Comparison of ENCODE assay signal across 8 cellular contexts in genomic region chr6:41200296-41200900, GRCh38. TPM values are rescaled to one million over a fixed set of nuclear protein-coding genes. Genes with fewer than 3 reads are reported as not detected.
DNase-seq lines count a peak whose midpoint lies in the region; ATAC-seq and TF ChIP-seq lines count a peak whose summit lies in the region.

No MANE protein-coding gene starts in this region.

- H3K27me3 ChIP-seq in adrenal gland: peaks cover 6% of the 10 kb centered on the region
- peaks cover 0 to 4% of the 10 kb centered on the region in 2 donors for H3K27me3 ChIP-seq in mucosa of rectum (ENCODE audit: control insufficient read depth in 2 of 2, insufficient read depth in 2 of 2, low read length in 2 of 2)

- H3K9me3 ChIP-seq in T-helper 17 cell (ENCODE audit: control insufficient read depth, low read length, poor library complexity, severe bottlenecking) (no peaks in the 10 kb centered on the region), adrenal gland (replicated peaks in 1 of 3) (no peaks in the 10 kb centered on the region), mucosa of rectum (ENCODE audit: control insufficient read depth in 2 of 2, low read length in 2 of 2) (no peaks in the 10 kb centered on the region)

- intact Hi-C loops in adrenal gland (cut with DNase I): no loop called here

- H3K36me3 Mint-ChIP-seq in T-helper 17 cell (ENCODE audit: low read depth): peaks cover 5% of the 10 kb centered on the region

- H3K4me3 ChIP-seq in adrenal gland: no peak overlapping the region
- peak overlapping the region in 1 of 2 donors; percentile 49 for H3K4me3 ChIP-seq in mucosa of rectum (ENCODE audit: low read length in 2 of 2)

- peak overlapping the region; percentile 97 for H3K27ac Mint-ChIP-seq in T-helper 17 cell

- DNase-seq in CD1c-positive myeloid dendritic cell (ENCODE audit: extremely low spot score) (peak; percentile 68), T-helper 17 cell (peak in 1 of 3 donors; percentile 17), adrenal gland (peak in 5 of 7 donors; percentile 21 to 54 (median 32)), HuH-7 (ENCODE audit: low spot score) (no peak)

- no peak for TF ChIP-seq CTCF in adrenal gland (IDR thresholded peaks at IDR 0.05)

- ATAC-seq in HG02623 (IDR thresholded peaks at IDR 0.05; ENCODE audit: unreplicated experiment): peak; percentile 13
- peak; percentile 69 for ATAC-seq in T-helper 17 cell
- ATAC-seq in HG03159 (IDR thresholded peaks at IDR 0.05; ENCODE audit: unreplicated experiment): no peak
- no peak for ATAC-seq in GM18520 (IDR thresholded peaks at IDR 0.05; ENCODE audit: unreplicated experiment)

- H3K4me1 Mint-ChIP-seq in T-helper 17 cell: peaks cover 54% of the 10 kb centered on the region

- no peaks in the 10 kb centered on the region for H3K36me3 ChIP-seq in adrenal gland (replicated peaks in 1 of 2)
- H3K36me3 ChIP-seq in mucosa of rectum (ENCODE audit: control insufficient read depth in 2 of 2, insufficient read depth in 2 of 2, low read length in 2 of 2): no peaks in the 10 kb centered on the region

- TF ChIP-seq POLR2A in adrenal gland (IDR thresholded peaks at IDR 0.05): no peak

- H3K27me3 Mint-ChIP-seq in T-helper 17 cell: no peaks in the 10 kb centered on the region

- no peaks in the 10 kb centered on the region for H3K4me1 ChIP-seq in adrenal gland (replicated peaks in 1 of 2)
- H3K4me1 ChIP-seq in mucosa of rectum (ENCODE audit: control insufficient read depth in 2 of 2, insufficient read depth in 2 of 2, low read length in 2 of 2): peaks cover 6 to 9% of the 10 kb centered on the region in 2 donors

- no peak overlapping the region for H3K9ac ChIP-seq in mucosa of rectum (ENCODE audit: low read depth in 1 of 2, low read length in 2 of 2)

- peak overlapping the region in 1 of 5 donors; percentile 3 for H3K27ac ChIP-seq in adrenal gland
- peak overlapping the region; percentile 6 to 77 for H3K27ac ChIP-seq in mucosa of rectum (ENCODE audit: low read depth in 2 of 2, low read length in 2 of 2)

- WGBS in adrenal gland, 4 donors: 62 to 79% (median 73%) methylated on average over 2 of the region's 2 CpGs

- peak overlapping the region; percentile 87 for H3K4me3 Mint-ChIP-seq in T-helper 17 cell

RNA-seq across cellular contexts. Expression of gene TREML2, which starts 0.6 kb away (rescaled TPM):
- total RNA-seq in T-helper 17 cell: 1 to 10 TPM; 2.9 to 3.8 TPM
- total RNA-seq in adrenal gland: under 1 TPM in 2 of 8 donors, not detected in 6; 0.18 to 0.19 TPM
- not detected for polyA plus RNA-seq in adrenal gland

RNA-seq across cellular contexts. Expression of gene TREML4, which starts 27.8 kb away (rescaled TPM):
- under 1 TPM in 1 of 2 donors, not detected in 1; 0.42 TPM for total RNA-seq in T-helper 17 cell
- total RNA-seq in adrenal gland: not detected
- polyA plus RNA-seq in adrenal gland: not detected

RNA-seq across cellular contexts. Expression of gene TREM2, which starts 37.5 kb away (rescaled TPM):
- total RNA-seq in T-helper 17 cell: not detected
- total RNA-seq in adrenal gland: 10 to 100 TPM in 6 of 8 donors, 1 to 10 TPM in 2; 7.2 to 42.5 (median 19.1) TPM
- 10 to 100 TPM; 11.7 to 39.1 (median 23.4) TPM for polyA plus RNA-seq in adrenal gland

RNA-seq across cellular contexts. Expression of gene TREML1, which starts 46.3 kb away (rescaled TPM):
- total RNA-seq in T-helper 17 cell: 10 to 100 TPM in 1 of 2 donors, 1 to 10 TPM in 1; 3.0 to 68.6 TPM
- 1 to 10 TPM in 3 of 8 donors, under 1 TPM in 3, not detected in 2; 0.28 to 2.5 (median 0.88) TPM for total RNA-seq in adrenal gland
- 1 to 10 TPM in 2 of 3 donors, under 1 TPM in 1; 0.42 to 4.7 (median 3.2) TPM for polyA plus RNA-seq in adrenal gland

Comparison
In these comparisons a context has a peak if more than half of its experiments do, and no peak if none do; other contexts are left out.
1. ATAC-seq: peak in HG02623 (single experiment) and T-helper 17 cell (single experiment); none in HG03159 (single experiment) and GM18520 (single experiment).
2. RNA of gene TREM2, which starts 37.5 kb away (total RNA-seq): 7.2 to 42.5 TPM in adrenal gland; not detected in T-helper 17 cell; every median in the first group is over 4 times any median in the second.